ENCODE assay signal across 27 cellular contexts in the genomic region with DNA sequence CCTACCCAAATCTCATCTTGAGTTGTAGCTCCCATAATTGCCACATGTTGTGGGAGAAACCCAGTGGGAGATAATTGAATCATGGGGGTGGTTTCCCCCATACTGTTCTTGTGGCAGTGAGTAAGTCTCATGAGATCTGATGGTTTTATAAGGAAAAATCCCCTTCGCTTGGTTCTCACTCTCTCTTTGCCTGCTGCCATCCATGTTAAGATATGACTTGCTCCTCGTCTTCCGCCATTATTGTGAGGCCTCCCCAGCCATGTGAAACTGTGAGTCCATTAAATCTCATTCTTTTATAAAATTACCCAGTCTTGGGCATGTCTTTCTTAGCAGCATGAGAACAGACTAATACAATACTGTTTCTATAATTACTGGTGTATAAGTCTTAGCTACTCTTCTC. TPM values are rescaled to one million over a fixed set of nuclear protein-coding genes. Genes with fewer than 3 reads are reported as not detected.
A peak's percentile ranks its signal among the peaks of the same experiment; 100 is the strongest.
DNase-seq lines count a peak whose midpoint lies in the region; ATAC-seq, FAIRE-seq and TF ChIP-seq lines count a peak whose summit lies in the region.
"Had no signal": no experiment of that assay in that cellular context is flagged by ENCODE, and none has a peak within 500 bp of the region (broad histone marks: within the 10 kb centered on the region; RNA-seq: fewer than 3 reads in every experiment).

No MANE protein-coding gene starts in this region.

- FAIRE-seq in HTR-8/SVneo (lab: Jason Lieb, UNC), result no peak
- FAIRE-seq: H54, islet of Langerhans, urothelium cell line had no signal

- POLR2A ChIA-PET in activated CD8-positive, alpha-beta T cell treated with anti-CD3 and anti-CD28 coated beads for 36 hours (lab: Charles Lee), result no interaction called here
- POLR2A ChIA-PET in activated CD8-positive, alpha-beta T cell treated with anti-CD3 and anti-CD28 coated beads, Interleukin-2, amount 10 ng/mL, durations not matched to agents 7 days and 5 days (lab: Charles Lee), result no interaction called here

- peaks cover 31% of the 10 kb centered on the region for H3K4me1 Mint-ChIP-seq in activated CD8-positive, alpha-beta T cell treated with anti-CD3 and anti-CD28 coated beads for 36 hours (ENCODE audit: low read depth)
- peaks cover 1% of the 10 kb centered on the region for H3K4me1 Mint-ChIP-seq in activated CD8-positive, alpha-beta T cell treated with anti-CD3 and anti-CD28 coated beads, Interleukin-2, amount 10 ng/mL, durations not matched to agents 7 days and 5 days (ENCODE audit: low read depth)
- peaks cover 14% of the 10 kb centered on the region for H3K4me1 Mint-ChIP-seq in stimulated activated effector memory CD8-positive, alpha-beta T cell treated with anti-CD3 and anti-CD28 coated beads, Interleukin-12 subunit alpha, Interleukin-12 subunit beta, amount 100 ng/mL, for 72 hours

- intact Hi-C loops in activated CD8-positive, alpha-beta T cell treated with anti-CD3 and anti-CD28 coated beads for 36 hours (cut with micrococcal nuclease), result no loop called here

- peak; percentile 58 for ATAC-seq in activated CD8-positive, alpha-beta T cell treated with anti-CD3 and anti-CD28 coated beads for 36 hours
- no peak for ATAC-seq in activated CD8-positive, alpha-beta T cell treated with anti-CD3 and anti-CD28 coated beads, Interleukin-2, amount 10 ng/mL, durations not matched to agents 7 days and 5 days
- ATAC-seq in stimulated activated effector memory CD8-positive, alpha-beta T cell treated with anti-CD3 and anti-CD28 coated beads, Interleukin-12 subunit alpha, Interleukin-12 subunit beta, amount 100 ng/mL, for 72 hours, result peak; percentile 78
- no peak for ATAC-seq in HG02759 (IDR thresholded peaks at IDR 0.05; ENCODE audit: unreplicated experiment)
- ATAC-seq: esophagus mucosa, left lobe of liver, psoas muscle, SK-N-SH treated with all-trans-retinoic acid at 6 μM for 48 hours had no signal

- peak; percentile 31 for DNase-seq in activated CD8-positive, alpha-beta T cell treated with anti-CD3 and anti-CD28 coated beads for 36 hours
- no peak for DNase-seq in activated CD8-positive, alpha-beta T cell treated with anti-CD3 and anti-CD28 coated beads, Interleukin-2, amount 10 ng/mL, durations not matched to agents 7 days and 5 days
- peak; percentile 73 for DNase-seq in GM12865 (ENCODE audit: low read depth)
- peak; percentile 40 for DNase-seq in NB4 (ENCODE audit: low read depth)
- DNase-seq in stimulated activated effector memory CD8-positive, alpha-beta T cell treated with anti-CD3 and anti-CD28 coated beads, Interleukin-12 subunit alpha, Interleukin-12 subunit beta, amount 100 ng/mL, for 72 hours (ENCODE audit: low spot score in 2 of 2), result no peak
- DNase-seq in HTR-8/SVneo (ENCODE audit: insufficient read length, low spot score), result no peak
- DNase-seq: ACHN; activated CD4-positive, alpha-beta T cell treated with anti-CD3 and anti-CD28 coated beads, Interleukin-2, amount 50 U/mL, for 4 hours; activated CD8-positive, alpha-beta memory T cell treated with anti-CD3 and anti-CD28 coated beads, Interleukin-2, amount 50 U/mL, for 48 hours; activated effector memory CD4-positive, alpha-beta T cell treated with anti-CD3 and anti-CD28 coated beads, Interleukin-2, amount 50 U/mL, for 16 hours; CD4-positive, alpha-beta memory T cell; MG63; NCI-H2029; NCI-H526 treated with DMSO at 0.1 percent for 48 hours; psoas muscle; Right ventricle myocardium superior; sigmoid colon; stomach had no signal

- CTCF ChIA-PET in activated CD8-positive, alpha-beta T cell treated with anti-CD3 and anti-CD28 coated beads for 36 hours (lab: Charles Lee), result no interaction called here
- CTCF ChIA-PET in activated CD8-positive, alpha-beta T cell treated with anti-CD3 and anti-CD28 coated beads, Interleukin-2, amount 10 ng/mL, durations not matched to agents 7 days and 5 days (lab: Charles Lee), result no interaction called here

- no peak for TF ChIP-seq POLR2A in NB4 (IDR thresholded peaks at IDR 0.05; ENCODE audit: extremely low read depth, insufficient read length)

- no peaks in the 10 kb centered on the region for H3K9me3 Mint-ChIP-seq in activated CD8-positive, alpha-beta T cell treated with anti-CD3 and anti-CD28 coated beads for 36 hours
- H3K9me3 Mint-ChIP-seq in activated CD8-positive, alpha-beta T cell treated with anti-CD3 and anti-CD28 coated beads, Interleukin-2, amount 10 ng/mL, durations not matched to agents 7 days and 5 days (ENCODE audit: insufficient read depth), result no peaks in the 10 kb centered on the region
- no peaks in the 10 kb centered on the region for H3K9me3 Mint-ChIP-seq in stimulated activated effector memory CD8-positive, alpha-beta T cell treated with anti-CD3 and anti-CD28 coated beads, Interleukin-12 subunit alpha, Interleukin-12 subunit beta, amount 100 ng/mL, for 72 hours
- H3K9me3 Mint-ChIP-seq: nephron had no signal

- peaks cover 23% of the 10 kb centered on the region for H3K27me3 Mint-ChIP-seq in activated CD8-positive, alpha-beta T cell treated with anti-CD3 and anti-CD28 coated beads for 36 hours
- peaks cover 9% of the 10 kb centered on the region for H3K27me3 Mint-ChIP-seq in activated CD8-positive, alpha-beta T cell treated with anti-CD3 and anti-CD28 coated beads, Interleukin-2, amount 10 ng/mL, durations not matched to agents 7 days and 5 days (ENCODE audit: low read depth)
- H3K27me3 Mint-ChIP-seq: B cell had no signal

- H3K4me3 ChIP-seq in GM12865 (ENCODE audit: low read depth, low read length) (peak overlapping the region; percentile 27; the same call in 1 of the 2 replicates), NB4 (ENCODE audit: low read depth, low read length) (no peak overlapping the region)
- H3K4me3 ChIP-seq: MG63, psoas muscle, sigmoid colon, stomach had no signal

- TF ChIP-seq CTCF in activated CD8-positive, alpha-beta T cell treated with anti-CD3 and anti-CD28 coated beads for 36 hours (IDR thresholded peaks at IDR 0.05), result no peak
- TF ChIP-seq CTCF in GM12865 (IDR thresholded peaks at IDR 0.05; ENCODE audit: insufficient read depth, low read depth, low read length, missing control alignments), result no peak
- TF ChIP-seq CTCF in NB4 (IDR thresholded peaks at IDR 0.05; ENCODE audit: low read depth, low read length), result no peak

- H3K4me3 Mint-ChIP-seq in activated CD8-positive, alpha-beta T cell treated with anti-CD3 and anti-CD28 coated beads for 36 hours, result no peak overlapping the region
- no peak overlapping the region for H3K4me3 Mint-ChIP-seq in activated CD8-positive, alpha-beta T cell treated with anti-CD3 and anti-CD28 coated beads, Interleukin-2, amount 10 ng/mL, durations not matched to agents 7 days and 5 days
- no peak overlapping the region for H3K4me3 Mint-ChIP-seq in stimulated activated effector memory CD8-positive, alpha-beta T cell treated with anti-CD3 and anti-CD28 coated beads, Interleukin-12 subunit alpha, Interleukin-12 subunit beta, amount 100 ng/mL, for 72 hours
- H3K4me3 Mint-ChIP-seq: B cell; CD4-positive, alpha-beta memory T cell; nephron had no signal

- no peak overlapping the region for H3K27ac Mint-ChIP-seq in activated CD8-positive, alpha-beta T cell treated with anti-CD3 and anti-CD28 coated beads for 36 hours
- H3K27ac Mint-ChIP-seq in activated CD8-positive, alpha-beta T cell treated with anti-CD3 and anti-CD28 coated beads, Interleukin-2, amount 10 ng/mL, durations not matched to agents 7 days and 5 days, result no peak overlapping the region
- H3K27ac Mint-ChIP-seq in stimulated activated effector memory CD8-positive, alpha-beta T cell treated with anti-CD3 and anti-CD28 coated beads, Interleukin-12 subunit alpha, Interleukin-12 subunit beta, amount 100 ng/mL, for 72 hours, result no peak overlapping the region
- H3K27ac Mint-ChIP-seq: B cell; CD4-positive, alpha-beta memory T cell; nephron had no signal

- H3K36me3 Mint-ChIP-seq in activated CD8-positive, alpha-beta T cell treated with anti-CD3 and anti-CD28 coated beads for 36 hours (ENCODE audit: low read depth), result no peaks in the 10 kb centered on the region
- H3K36me3 Mint-ChIP-seq in activated CD8-positive, alpha-beta T cell treated with anti-CD3 and anti-CD28 coated beads, Interleukin-2, amount 10 ng/mL, durations not matched to agents 7 days and 5 days (ENCODE audit: low read depth), result no peaks in the 10 kb centered on the region
- H3K36me3 Mint-ChIP-seq in stimulated activated effector memory CD8-positive, alpha-beta T cell treated with anti-CD3 and anti-CD28 coated beads, Interleukin-12 subunit alpha, Interleukin-12 subunit beta, amount 100 ng/mL, for 72 hours, result no peaks in the 10 kb centered on the region
- H3K36me3 Mint-ChIP-seq: CD4-positive, alpha-beta memory T cell had no signal

RNA-seq across cellular contexts. Expression of a gene that starts 6.5 kb away (rescaled TPM):
- 10 to 100 TPM; 53.3 to 55.6 TPM for total RNA-seq in activated CD8-positive, alpha-beta T cell treated with anti-CD3 and anti-CD28 coated beads for 36 hours
- total RNA-seq in activated CD8-positive, alpha-beta T cell treated with anti-CD3 and anti-CD28 coated beads, Interleukin-2, amount 10 ng/mL, durations not matched to agents 7 days and 5 days, result 10 to 100 TPM; 19.7 to 24.1 TPM

Comparison
In these comparisons a context has a peak if more than half of its experiments do, and no peak if none do; other contexts are left out.
1. ATAC-seq: peak in activated CD8-positive, alpha-beta T cell treated with anti-CD3 and anti-CD28 coated beads for 36 hours (single experiment) and stimulated activated effector memory CD8-positive, alpha-beta T cell treated with anti-CD3 and anti-CD28 coated beads, Interleukin-12 subunit alpha, Interleukin-12 subunit beta, amount 100 ng/mL, for 72 hours (single experiment); none in activated CD8-positive, alpha-beta T cell treated with anti-CD3 and anti-CD28 coated beads, Interleukin-2, amount 10 ng/mL, durations not matched to agents 7 days and 5 days (single experiment) and HG02759 (single experiment).
2. DNase-seq: peak in activated CD8-positive, alpha-beta T cell treated with anti-CD3 and anti-CD28 coated beads for 36 hours (single experiment), GM12865 (single experiment) and NB4 (single experiment); none in activated CD8-positive, alpha-beta T cell treated with anti-CD3 and anti-CD28 coated beads, Interleukin-2, amount 10 ng/mL, durations not matched to agents 7 days and 5 days (single experiment), stimulated activated effector memory CD8-positive, alpha-beta T cell treated with anti-CD3 and anti-CD28 coated beads, Interleukin-12 subunit alpha, Interleukin-12 subunit beta, amount 100 ng/mL, for 72 hours (0 of 2) and HTR-8/SVneo (single experiment).